In genomic region chr15:52191207-52191606, GRCh38 we compare ENCODE assay signal across 10 cellular contexts. TPM values are rescaled to one million over a fixed set of nuclear protein-coding genes. Genes with fewer than 3 reads are reported as not detected.
DNase-seq lines count a peak whose midpoint lies in the region; ATAC-seq and TF ChIP-seq lines count a peak whose summit lies in the region.
"Had no signal": no experiment of that assay in that cellular context is flagged by ENCODE, and none has a peak within 500 bp of the region (broad histone marks: within the 10 kb centered on the region; RNA-seq: fewer than 3 reads in every experiment).

TSS of gene GNB5 (minus strand) at chr15:52191392. CDS start at chr15:52184676, 6,716 bp downstream.

- H3K4me3 Mint-ChIP-seq in H9: no peak within 1 kb of the TSS

- H2AK5ac ChIP-seq in H9 (ENCODE audit: insufficient read length, low read length): no peak within 1 kb of the TSS

- H3K56ac ChIP-seq in H9 (ENCODE audit: insufficient read length, low read depth, low read length): no peak within 1 kb of the TSS

- no peaks in the 10 kb centered on the region for H3K4me1 ChIP-seq in H9 (ENCODE audit: insufficient read depth, low read length)

- WGBS in H9 (ENCODE audit: extremely low coverage, insufficient read length, low lambda C conversion rate): no CpG with 5 or more reads among the region's 7 CpGs

- no peak within 1 kb of the TSS for H3K4me2 ChIP-seq in H9 (ENCODE audit: insufficient read depth, insufficient read length, low read length)

- H2AFZ ChIP-seq in H9 (ENCODE audit: low read length): no peak within 1 kb of the TSS

- no peaks in the 10 kb centered on the region for H3K9me3 ChIP-seq in H9 (ENCODE audit: control insufficient read depth, low read depth, low read length)

- no peak within 1 kb of the TSS for H2BK5ac ChIP-seq in H9 (ENCODE audit: insufficient read length, low read length)

- H4K5ac ChIP-seq in H9 (ENCODE audit: insufficient read length, low read depth, low read length): no peak within 1 kb of the TSS

- peaks cover 0 to 8% (median 7%) of the 10 kb centered on the region in 3 experiments; a peak in 4 of 7 replicates for H3K36me3 Mint-ChIP-seq in H9 (ENCODE audit: insufficient read depth in 1 of 3, low read depth in 3 of 3)

- no peak within 1 kb of the TSS for H3K18ac ChIP-seq in H9 (ENCODE audit: insufficient read length, low read depth, low read length)

- H3K4ac ChIP-seq in H9 (ENCODE audit: low read depth, low read length): no peak within 1 kb of the TSS

- DNase-seq in H9: no peak
- DNase-seq in SK-N-DZ (ENCODE audit: low spot score): peak; percentile 31
- DNase-seq in glomerular endothelial cell (ENCODE audit: extremely low read depth, low read depth, low spot score): no peak
- DNase-seq in renal cortical epithelial cell (ENCODE audit: low read depth): no peak
- no peak for DNase-seq in stimulated activated CD4-positive, alpha-beta T cell treated with anti-CD3 and anti-CD28 coated beads, Interleukin-15, amount 100 ng/mL, for 24 hours
- DNase-seq: NCI-H2107 had no signal

- no peaks in the 10 kb centered on the region for H3K9me3 Mint-ChIP-seq in H9

- no peaks in the 10 kb centered on the region for H3K23me2 ChIP-seq in H9 (ENCODE audit: insufficient read length, low read depth, low read length, poor library complexity, severe bottlenecking)

- H2BK120ac ChIP-seq in H9 (ENCODE audit: low read depth, low read length, poor library complexity, severe bottlenecking): no peak within 1 kb of the TSS

- no peaks in the 10 kb centered on the region for H3K27me3 ChIP-seq in H9 (ENCODE audit: insufficient read depth, low read length)

- no peak within 1 kb of the TSS for H4K91ac ChIP-seq in H9 (ENCODE audit: insufficient read length, low read depth, low read length)

- no peak within 1 kb of the TSS for H3K27ac ChIP-seq in H9 (ENCODE audit: insufficient read length, low read depth, low read length)
- H3K27ac ChIP-seq: skin epidermis had no signal

- H3K4me1 Mint-ChIP-seq in H9: peaks cover 7% of the 10 kb centered on the region in 2 experiments

- no peak within 1 kb of the TSS for H2BK20ac ChIP-seq in H9 (ENCODE audit: low read depth, low read length, poor library complexity, severe bottlenecking)

- no peak within 1 kb of the TSS for H4K8ac ChIP-seq in H9 (replicated peaks; ENCODE audit: insufficient read length, low read depth, low read length)

- H3T11ph ChIP-seq in H9 (ENCODE audit: low read length): no peak within 1 kb of the TSS

- peaks cover 1% of the 10 kb centered on the region; the same call in 1 of the 2 replicates for H3K27me3 Mint-ChIP-seq in H9 (ENCODE audit: low read depth)

- no peak for ATAC-seq in GM21390 (IDR thresholded peaks at IDR 0.05; ENCODE audit: unreplicated experiment)
- no peak for ATAC-seq in GM19455 (IDR thresholded peaks at IDR 0.05; ENCODE audit: unreplicated experiment)
- ATAC-seq in GM21786 (IDR thresholded peaks at IDR 0.05; ENCODE audit: unreplicated experiment): no peak

- no peak within 1 kb of the TSS for H3K23ac ChIP-seq in H9 (ENCODE audit: insufficient read length, low read depth, low read length)

- H3K14ac ChIP-seq in H9 (ENCODE audit: insufficient read depth, low read length): no peak within 1 kb of the TSS

- H3K79me2 ChIP-seq in H9 (ENCODE audit: insufficient read depth, low read length): no peaks in the 10 kb centered on the region

- H2BK12ac ChIP-seq in H9 (ENCODE audit: insufficient read length, low read depth, low read length): no peak within 1 kb of the TSS

- H3K9ac ChIP-seq in H9 (ENCODE audit: extremely low read depth, insufficient read length, low read length): no peak within 1 kb of the TSS

- TF ChIP-seq CTCF in H9 (conservative IDR thresholded peaks at IDR 0.05): no peak

- H2BK15ac ChIP-seq in H9 (ENCODE audit: low read depth, low read length): no peak within 1 kb of the TSS

- no peaks in the 10 kb centered on the region for H4K20me1 ChIP-seq in H9 (ENCODE audit: control insufficient read depth, insufficient read depth, insufficient read length)

- peak within 1 kb of the TSS in 1 of 3 experiments; percentile 36; a peak in 1 of 7 replicates for H3K27ac Mint-ChIP-seq in H9

- H3K79me1 ChIP-seq in H9 (ENCODE audit: insufficient read depth, low read depth, low read length, poor library complexity, severe bottlenecking): no peaks in the 10 kb centered on the region

RNA-seq across cellular contexts. Expression of gene GNB5, which starts in this region (rescaled TPM):
- total RNA-seq in H9 (2021): 29.8 and 30.2 TPM in 2 replicates
- polyA plus RNA-seq in SK-N-DZ (2014; cell fraction: cytosol; rRNA removed): 24.1 and 26.0 TPM in 2 replicates
- 9.5 and 16.5 TPM in 2 replicates for polyA plus RNA-seq in SK-N-DZ (2014; cell fraction: nucleus; rRNA removed)
- 24.9 and 31.4 TPM in 2 replicates for total RNA-seq in glomerular endothelial cell
- 36.5 and 42.7 TPM in 2 replicates for total RNA-seq in renal cortical epithelial cell
